Comparison of ENCODE assay signal across 16 cellular contexts in genomic region chr7:137951700-137952099, GRCh38. TPM values are rescaled to one million over a fixed set of nuclear protein-coding genes. Genes with fewer than 3 reads are reported as not detected.
A peak's percentile ranks its signal among the peaks of the same experiment; 100 is the strongest.
DNase-seq lines count a peak whose midpoint lies in the region; ATAC-seq, FAIRE-seq and TF ChIP-seq lines count a peak whose summit lies in the region.
"Had no signal": no experiment of that assay in that cellular context is flagged by ENCODE, and none has a peak within 500 bp of the region (broad histone marks: within the 10 kb centered on the region; RNA-seq: fewer than 3 reads in every experiment).

No MANE protein-coding gene starts in this region.

- peaks cover 4 to 15% of the 10 kb centered on the region in 2 experiments; a peak in 4 of 5 replicates for H3K36me3 ChIP-seq in HepG2 (replicated peaks in 1 of 2; ENCODE audit: control insufficient read depth in 1 of 2, insufficient read depth in 2 of 2, low read length in 2 of 2)
- no peaks in the 10 kb centered on the region for H3K36me3 ChIP-seq in right lobe of liver
- no peaks in the 10 kb centered on the region for H3K36me3 ChIP-seq in esophagus squamous epithelium
- no peaks in the 10 kb centered on the region for H3K36me3 ChIP-seq in small intestine (ENCODE audit: control insufficient read depth in 2 of 2, insufficient read depth in 2 of 2, low read length in 2 of 2)
- H3K36me3 ChIP-seq in WERI-Rb-1 = no peaks in the 10 kb centered on the region

- H2AFZ ChIP-seq in HepG2 (ENCODE audit: low read length) = no peak overlapping the region

- no peaks in the 10 kb centered on the region; the same call in 1 of the 2 replicates for H4K20me1 ChIP-seq in HepG2 (ENCODE audit: insufficient read depth, low read length)

- no peak overlapping the region for H3K4me3 ChIP-seq in HepG2 (replicated peaks in 1 of 3; ENCODE audit: insufficient read depth in 1 of 3, low read depth in 2 of 3, low read length in 3 of 3)
- H3K4me3 ChIP-seq in right lobe of liver = no peak overlapping the region
- H3K4me3 ChIP-seq in esophagus squamous epithelium = no peak overlapping the region
- H3K4me3 ChIP-seq in small intestine (ENCODE audit: low read depth in 1 of 2, low read length in 2 of 2) = no peak overlapping the region
- H3K4me3 ChIP-seq in WERI-Rb-1 (ENCODE audit: low read depth, low read length) = no peak overlapping the region
- H3K4me3 ChIP-seq: SK-N-MC had no signal

- H3K27me3 ChIP-seq in HepG2 (ENCODE audit: control insufficient read depth in 1 of 2, insufficient read depth in 2 of 2, low read length in 2 of 2) = no peaks in the 10 kb centered on the region
- no peaks in the 10 kb centered on the region for H3K27me3 ChIP-seq in right lobe of liver
- no peaks in the 10 kb centered on the region for H3K27me3 ChIP-seq in esophagus squamous epithelium
- no peaks in the 10 kb centered on the region for H3K27me3 ChIP-seq in small intestine (ENCODE audit: control insufficient read depth in 2 of 2, insufficient read depth in 2 of 2, low read length in 2 of 2)
- no peaks in the 10 kb centered on the region for H3K27me3 ChIP-seq in WERI-Rb-1 (ENCODE audit: insufficient read depth, low read depth, severe bottlenecking)

- TF ChIP-seq POLR2A in HepG2 (IDR thresholded peaks at IDR 0.05; ENCODE audit: insufficient read depth in 1 of 2, low read depth in 2 of 2, low read length in 2 of 2) = no peak
- no peak for TF ChIP-seq POLR2A in right lobe of liver (IDR thresholded peaks at IDR 0.05)
- TF ChIP-seq POLR2A in esophagus squamous epithelium (IDR thresholded peaks at IDR 0.05) = no peak

- TF ChIP-seq RAD21 in HepG2 (CRISPR knock-in tag; IDR thresholded peaks at IDR 0.05) = no peak

- no peaks in the 10 kb centered on the region for H3K9me3 ChIP-seq in HepG2 (ENCODE audit: low read length)
- no peaks in the 10 kb centered on the region for H3K9me3 ChIP-seq in right lobe of liver
- H3K9me3 ChIP-seq in esophagus squamous epithelium = no peaks in the 10 kb centered on the region
- H3K9me3 ChIP-seq in small intestine (ENCODE audit: control insufficient read depth, low read depth) = no peaks in the 10 kb centered on the region
- no peaks in the 10 kb centered on the region for H3K9me3 ChIP-seq in WERI-Rb-1 (ENCODE audit: severe bottlenecking)

- no peak for TF ChIP-seq EP300 in HepG2 (IDR thresholded peaks at IDR 0.05; ENCODE audit: low read depth in 2 of 2, low read length in 2 of 2)
- TF ChIP-seq EP300 in HepG2 (CRISPR knock-in tag; IDR thresholded peaks at IDR 0.05; ENCODE audit: borderline replicate concordance) = no peak

- no peak overlapping the region for H3K4me2 ChIP-seq in HepG2 (ENCODE audit: low read depth, low read length)

- peak overlapping the region; percentile 88 for H3K27ac ChIP-seq in HepG2 (ENCODE audit: extremely low read length, insufficient read depth, low read length)
- H3K27ac ChIP-seq in right lobe of liver = no peak overlapping the region
- peak overlapping the region in 3 of 4 donors; percentile 60 to 83 (median 82) for H3K27ac ChIP-seq in esophagus squamous epithelium
- peak overlapping the region; percentile 60 to 62 for H3K27ac ChIP-seq in small intestine (ENCODE audit: low read depth in 1 of 2, low read length in 1 of 2)
- H3K27ac ChIP-seq in WERI-Rb-1 = no peak overlapping the region
- H3K27ac ChIP-seq: SK-N-MC had no signal

- peaks cover 99% of the 10 kb centered on the region for H3K4me1 ChIP-seq in HepG2 (ENCODE audit: insufficient read depth, low read length)
- peaks cover 0 to 52% (median 19%) of the 10 kb centered on the region in 4 donors for H3K4me1 ChIP-seq in right lobe of liver
- peaks cover 14 to 68% (median 34%) of the 10 kb centered on the region in 3 donors for H3K4me1 ChIP-seq in esophagus squamous epithelium
- peaks cover 23 to 31% of the 10 kb centered on the region in 2 donors for H3K4me1 ChIP-seq in small intestine (ENCODE audit: control insufficient read depth in 2 of 2, insufficient read depth in 1 of 2, low read depth in 1 of 2, low read length in 1 of 2)

- in situ Hi-C loops in HepG2 (cut with HindIII; ENCODE audit: extremely low pct_ligation_motif_present, low pct_unique_long_range_greater_than_20kb) = no loop called here

- CTCF ChIA-PET in HepG2 (lab: Yijun Ruan, JAX; ENCODE audit: low intra/inter-chr PET ratio, low total read pairs) = no interaction called here

- ATAC-seq in HepG2 (no peak), right lobe of liver (no peak), HG03280 (IDR thresholded peaks at IDR 0.05; ENCODE audit: unreplicated experiment) (no peak)
- ATAC-seq: Right ventricle myocardium inferior had no signal

- H3K79me2 ChIP-seq in HepG2 (ENCODE audit: insufficient read depth, low read length) = peaks cover 94% of the 10 kb centered on the region

- BruUV-seq in HepG2 (replicated peaks; lab: Mats Ljungman, UMichigan) = no TSS peak

- no peak overlapping the region for H3K9ac ChIP-seq in HepG2 (ENCODE audit: insufficient read depth, low read depth, low read length)

- intact Hi-C loops in HepG2 (cut with micrococcal nuclease; ENCODE audit: unreplicated experiment) (no loop called here), right lobe of liver (cut with DNase I) (no loop called here), esophagus squamous epithelium (cut with DNase I) (no loop called here)

- WGBS in HepG2 (ENCODE audit: low lambda C conversion rate) = 99% methylated on average over 6 of the region's 6 CpGs
- WGBS in right lobe of liver (ENCODE audit: insufficient coverage, low coverage, low lambda C conversion rate, missing lambda C conversion rate) = 94% methylated on average over 4 of the region's 6 CpGs
- 88 to 93% methylated on average over 6 of the region's 6 CpGs for WGBS in esophagus squamous epithelium, 2 donors
- WGBS in small intestine, 3 donors = 64 to 85% (median 75%) methylated on average over 6 of the region's 6 CpGs

- no peak for TF ChIP-seq CTCF in HepG2 (CRISPR knock-in tag; IDR thresholded peaks at IDR 0.05)
- TF ChIP-seq CTCF in right lobe of liver (IDR thresholded peaks at IDR 0.05) = no peak
- no peak for TF ChIP-seq CTCF in esophagus squamous epithelium (IDR thresholded peaks at IDR 0.05)
- no peak for TF ChIP-seq CTCF in WERI-Rb-1 (IDR thresholded peaks at IDR 0.05; ENCODE audit: low read depth, low read length)

- POLR2A ChIA-PET in HepG2 (lab: Yijun Ruan, JAX) = no interaction called here

- FAIRE-seq in HepG2 (lab: Jason Lieb, UNC) (no peak), small intestine (lab: Jason Lieb, UNC) (no peak)

- DNase-seq in HepG2 (ENCODE audit: low spot score) = no peak
- no peak for DNase-seq in right lobe of liver
- DNase-seq in esophagus squamous epithelium (lab: John Stamatoyannopoulos, UW) = no peak
- DNase-seq in small intestine = peak; percentile 51
- no peak for DNase-seq in HUDEP-2 (lab: John Stamatoyannopoulos, UW; ENCODE audit: unreplicated experiment in 76 of 76)
- DNase-seq in WERI-Rb-1 = no peak
- no peak for DNase-seq in HuH-7 (ENCODE audit: low spot score)
- DNase-seq: C1 segment of cervical spinal cord, DMS153, H9, NCI-H1092, NCI-H1694 treated with DMSO at 0.1 percent for 48 hours, NCI-H748 treated with DMSO at 0.1 percent for 48 hours had no signal

TF ChIP-seq in HepG2, 621 proteins besides CTCF, POLR2A, EP300 and RAD21 (continues in another document):
- TF ChIP-seq ZNF770 (CRISPR knock-in tag; IDR thresholded peaks at IDR 0.05) = peak; percentile 88

RNA-seq across cellular contexts. Expression of gene CREB3L2, which starts 50.2 kb away (rescaled TPM):
- total RNA-seq in HepG2 (2016; rRNA removed; fragmentation: Illumina TruSeq; extraction: Trizol) = 22.1 and 26.6 TPM in 2 replicates
- 6.5 and 8.8 TPM in 2 replicates for total RNA-seq in HepG2 (2016; cell fraction: cytosol; rRNA removed; fragmentation: Illumina TruSeq; extraction: Trizol; ENCODE audit: low read depth)
- total RNA-seq in HepG2 (2016; cell fraction: insoluble cytoplasmic fraction; rRNA removed; fragmentation: Illumina TruSeq; extraction: Trizol) = 21.4 and 26.4 TPM in 2 replicates
- total RNA-seq in HepG2 (2016; cell fraction: membrane; rRNA removed; fragmentation: Illumina TruSeq; extraction: Trizol) = 14.1 and 14.5 TPM in 2 replicates
- total RNA-seq in HepG2 (2016; cell fraction: nucleus; rRNA removed; fragmentation: Illumina TruSeq; extraction: Trizol) = 53.5 and 54.7 TPM in 2 replicates
- 39.0 and 41.1 TPM in 2 replicates for polyA plus RNA-seq in HepG2 (2011; rRNA removed)
- polyA plus RNA-seq in HepG2 (2011; cell fraction: cytosol; rRNA removed) = 26.0 and 30.9 TPM in 2 replicates
- polyA plus RNA-seq in HepG2 (2011; cell fraction: nucleus; rRNA removed) = 36.5 and 47.2 TPM in 2 replicates
- 22.8 and 35.4 TPM in 2 replicates for polyA plus RNA-seq in HepG2 (2012)
- polyA plus RNA-seq in HepG2 (2016; cell fraction: cytosol; fragmentation: Illumina TruSeq; extraction: Trizol; ENCODE audit: low read depth) = 2.4 and 2.7 TPM in 2 replicates
- 31.2 and 35.1 TPM in 2 replicates for polyA plus RNA-seq in HepG2 (2016; cell fraction: insoluble cytoplasmic fraction; fragmentation: Illumina TruSeq; extraction: Trizol; ENCODE audit: low read depth)
- 5.9 and 6.4 TPM in 2 replicates for polyA plus RNA-seq in HepG2 (2016; cell fraction: membrane; fragmentation: Illumina TruSeq; extraction: Trizol; ENCODE audit: low read depth)
- 43.3 and 43.6 TPM in 2 replicates for polyA plus RNA-seq in HepG2 (2016; cell fraction: nucleus; fragmentation: Illumina TruSeq; extraction: Trizol; ENCODE audit: insufficient read depth, low read depth)
- 32.8 and 173 TPM in 2 replicates for polyA minus RNA-seq in HepG2 (2011; rRNA and poly(A)+ RNA removed; ENCODE audit: low replicate concordance)
- 58.1 and 61.3 TPM in 2 replicates for polyA minus RNA-seq in HepG2 (2011; cell fraction: cytosol; rRNA and poly(A)+ RNA removed)
- polyA minus RNA-seq in HepG2 (2011; cell fraction: nucleus; rRNA and poly(A)+ RNA removed) = 95.2 and 100 TPM in 2 replicates
- 10 to 100 TPM; 11.5 to 29.9 (median 18.2) TPM for total RNA-seq in right lobe of liver
- total RNA-seq in esophagus squamous epithelium = 10 to 100 TPM; 14.9 to 21.9 (median 17.3) TPM
- 10 to 100 TPM in 2 of 3 donors, 1 to 10 TPM in 1; 8.9 to 11.7 (median 11.0) TPM for polyA plus RNA-seq in small intestine

Comparison
In these comparisons a context has a peak if more than half of its experiments do, and no peak if none do; other contexts are left out.
1. H3K27ac ChIP-seq: peak in HepG2 (single experiment), esophagus squamous epithelium (3 of 4) and small intestine (2 of 2); none in right lobe of liver (0 of 3) and WERI-Rb-1 (single experiment).